8 cellular contexts compared by ENCODE assay signal in the genomic region with DNA sequence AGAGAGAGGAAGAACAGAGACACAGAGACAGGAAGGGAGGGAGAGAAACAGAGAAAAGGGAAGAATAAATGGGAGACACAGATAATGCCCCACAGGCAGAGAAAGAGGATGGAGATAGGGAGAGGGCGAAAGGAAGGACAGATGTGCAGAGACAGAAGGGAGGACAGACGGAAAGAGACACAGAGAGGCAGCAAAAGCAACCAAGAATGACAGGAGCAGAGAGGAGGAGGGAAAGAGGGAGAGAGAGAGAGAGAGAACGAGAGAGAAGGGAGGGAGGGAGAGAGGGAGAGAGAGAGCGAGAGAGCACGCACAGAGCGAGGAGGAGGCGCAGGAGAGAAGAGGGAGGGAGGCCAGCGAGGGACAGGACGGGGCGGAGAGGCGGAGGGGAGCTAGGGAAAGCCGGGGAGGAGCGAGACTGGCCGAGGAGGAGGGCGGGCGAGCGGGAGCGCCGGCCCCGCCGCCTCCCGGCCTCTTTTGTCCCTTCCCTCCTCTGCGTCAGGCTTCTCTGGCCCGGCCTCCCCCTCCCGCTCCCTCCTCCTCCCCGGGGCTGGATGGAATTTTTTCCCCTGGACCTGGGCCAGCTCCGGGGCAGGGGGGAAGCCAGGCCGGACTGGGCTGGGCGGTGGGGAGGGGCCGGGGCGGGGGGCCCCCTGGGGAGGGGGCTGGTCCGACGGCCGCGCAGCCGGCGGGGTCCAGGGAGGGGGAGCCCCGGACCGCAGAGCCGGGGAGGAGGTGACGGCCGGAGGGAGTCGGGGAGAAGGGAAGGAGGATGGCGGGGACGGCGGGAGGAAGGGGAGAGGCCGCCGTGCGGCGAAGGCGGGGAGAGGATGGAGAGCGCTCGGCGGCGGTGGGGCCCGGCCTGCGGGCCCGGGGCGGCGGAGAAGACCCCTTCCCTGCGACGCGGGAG. TPM values are rescaled to one million over a fixed set of nuclear protein-coding genes. Genes with fewer than 3 reads are reported as not detected.
A peak's percentile ranks its signal among the peaks of the same experiment; 100 is the strongest.
DNase-seq lines count a peak whose midpoint lies in the region; ATAC-seq and TF ChIP-seq lines count a peak whose summit lies in the region.

No MANE protein-coding gene starts in this region.

- peak; percentile 13 for TF ChIP-seq CTCF in thoracic aorta (IDR thresholded peaks at IDR 0.05)

- ATAC-seq in thoracic aorta (ENCODE audit: insufficient number of reproducible peaks, low FRiP score, low read depth): peak; percentile 78
- ATAC-seq in GM18502 (IDR thresholded peaks at IDR 0.05; ENCODE audit: poor library complexity, unreplicated experiment): no peak
- ATAC-seq in GM18861 (IDR thresholded peaks at IDR 0.05; ENCODE audit: unreplicated experiment): no peak

- H3K9me3 ChIP-seq in mesodermal cell (ENCODE audit: control insufficient read depth, low read length) (peaks cover 7% of the 10 kb centered on the region), thoracic aorta (no peaks in the 10 kb centered on the region)

- peaks cover 23% of the 10 kb centered on the region for H3K4me1 ChIP-seq in mesodermal cell (ENCODE audit: control insufficient read depth, insufficient read depth, low read length, poor library complexity, severe bottlenecking)
- peaks cover 17 to 47% of the 10 kb centered on the region in 2 donors for H3K4me1 ChIP-seq in thoracic aorta (ENCODE audit: control insufficient read depth in 1 of 2, low read depth in 2 of 2)

- H3K4me3 ChIP-seq in mesodermal cell (ENCODE audit: extremely low read depth, insufficient read depth, low read length, poor library complexity, severe bottlenecking) (peak overlapping the region; percentile 80), thoracic aorta (peak overlapping the region; percentile 85)

- H3K27ac ChIP-seq in epithelial cell of prostate (peak overlapping the region; percentile 83), mesodermal cell (ENCODE audit: low read depth, low read length, severe bottlenecking) (peak overlapping the region; percentile 93), thoracic aorta (peak overlapping the region; percentile 92 to 97)

- DNase-seq in EH (ENCODE audit: low read depth) (peak; percentile 97), NCI-H1092 treated with DMSO at 0.1 percent for 48 hours (lab: John Stamatoyannopoulos, UW) (peak; percentile 80), UCSD-AML1 (lab: John Stamatoyannopoulos, UW; ENCODE audit: unreplicated experiment) (peak; percentile 82), epithelial cell of prostate (ENCODE audit: low read depth, low spot score) (peak; percentile 79), thoracic aorta (ENCODE audit: low spot score) (peak; percentile 74)

- 0 to 1% methylated on average over 18 to 44 of the region's 63 CpGs for WGBS in mesodermal cell (ENCODE audit: insufficient coverage in 2 of 2), 2 experiments

- H3K27me3 ChIP-seq in thoracic aorta (replicated peaks; ENCODE audit: insufficient read depth): no peaks in the 10 kb centered on the region

- H3K36me3 ChIP-seq in mesodermal cell (ENCODE audit: control insufficient read depth, insufficient read depth, low read length): peaks cover 22% of the 10 kb centered on the region
- no peaks in the 10 kb centered on the region for H3K36me3 ChIP-seq in thoracic aorta

RNA-seq across cellular contexts. Expression of gene SPACA6, which starts 4.2 kb away (rescaled TPM):
- 14.6 TPM for polyA plus RNA-seq in mesodermal cell (2013, experiment 1 of 2)
- polyA plus RNA-seq in mesodermal cell (2013, experiment 2 of 2): 13.1 TPM
- total RNA-seq in thoracic aorta: 10 to 100 TPM; 24.1 to 72.4 TPM

RNA-seq across cellular contexts. Expression of gene HAS1, which starts 34.9 kb away (rescaled TPM):
- not detected for polyA plus RNA-seq in mesodermal cell (2013, experiment 1 of 2)
- polyA plus RNA-seq in mesodermal cell (2013, experiment 2 of 2): not detected
- total RNA-seq in thoracic aorta: 10 to 100 TPM in 1 of 2 donors, 1 to 10 TPM in 1; 1.6 to 74.8 TPM

RNA-seq across cellular contexts. Expression of gene SIGLEC14, which starts 42.3 kb away (rescaled TPM):
- not detected for polyA plus RNA-seq in mesodermal cell (2013, experiment 1 of 2)
- polyA plus RNA-seq in mesodermal cell (2013, experiment 2 of 2): not detected
- 10 to 100 TPM in 1 of 2 donors, 1 to 10 TPM in 1; 4.6 to 12.6 TPM for total RNA-seq in thoracic aorta

RNA-seq across cellular contexts. Expression of gene SIGLEC5, which starts 58.7 kb away (rescaled TPM):
- not detected for polyA plus RNA-seq in mesodermal cell (2013, experiment 1 of 2)
- polyA plus RNA-seq in mesodermal cell (2013, experiment 2 of 2): not detected
- 1 to 10 TPM in 1 of 2 donors, not detected in 1; 1.4 TPM for total RNA-seq in thoracic aorta
